Comparison of ENCODE assay signal across 9 cellular contexts in the genomic region with DNA sequence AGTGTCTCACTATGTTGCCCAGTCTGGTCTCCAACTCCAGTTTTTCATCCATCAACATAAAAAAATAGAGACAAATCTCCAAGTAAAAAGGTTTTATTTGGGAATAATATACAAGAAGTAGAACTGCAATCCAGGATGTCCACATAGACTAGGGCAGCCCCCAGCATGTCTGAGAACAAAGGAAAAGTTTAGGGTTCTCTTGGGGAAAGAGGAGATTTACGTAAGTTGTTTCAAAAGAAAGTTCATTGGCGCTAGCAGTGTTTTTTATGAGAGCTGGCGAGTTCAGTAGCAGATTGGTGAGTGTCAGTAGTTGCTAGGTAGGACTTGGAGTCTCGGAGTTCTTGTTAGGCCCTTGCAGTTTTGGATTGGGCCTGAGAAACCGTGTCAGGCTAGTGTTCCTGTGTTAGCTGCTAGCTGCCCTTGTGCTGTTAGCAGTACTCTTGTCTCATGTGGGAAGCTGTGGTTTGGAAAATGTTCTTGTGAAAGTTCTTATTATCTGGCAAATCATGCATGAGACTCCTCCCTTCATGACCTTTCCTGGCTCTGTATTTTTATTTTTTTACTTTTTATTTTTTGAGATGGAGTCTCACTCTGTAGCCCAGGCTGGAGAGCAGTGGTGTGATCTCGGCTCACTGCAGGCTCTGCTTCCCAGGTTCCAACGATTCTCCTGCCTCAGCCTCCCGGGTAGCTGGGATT. TPM values are rescaled to one million over a fixed set of nuclear protein-coding genes. Genes with fewer than 3 reads are reported as not detected.
A peak's percentile ranks its signal among the peaks of the same experiment; 100 is the strongest.
DNase-seq lines count a peak whose midpoint lies in the region; ATAC-seq, FAIRE-seq and TF ChIP-seq lines count a peak whose summit lies in the region.
"Had no signal": no experiment of that assay in that cellular context is flagged by ENCODE, and none has a peak within 500 bp of the region (broad histone marks: within the 10 kb centered on the region; RNA-seq: fewer than 3 reads in every experiment).

No MANE protein-coding gene starts in this region.

- CTCF ChIA-PET in A549 (lab: Yijun Ruan, JAX): interaction anchor here (1.0 to 1.9 kb wide), 4 partner anchors 13 to 135 kb away, joined by 3 to 5 read pairs (median 3); no protein-coding TSS in a partner anchor

- no peak for FAIRE-seq in A549 (lab: Jason Lieb, UNC)

- H3K4me2 ChIP-seq in A549: no peak overlapping the region

- no peak overlapping the region for H3K4me3 ChIP-seq in A549
- H3K4me3 ChIP-seq in epithelial cell of proximal tubule (ENCODE audit: low read depth, low read length): no peak overlapping the region
- H3K4me3 ChIP-seq in BE2C (ENCODE audit: low read depth, low read length): no peak overlapping the region

- TF ChIP-seq EP300 in A549 (IDR thresholded peaks at IDR 0.05): no peak

- ATAC-seq in A549: peak; percentile 82 to 96
- ATAC-seq in GM18519 (IDR thresholded peaks at IDR 0.05; ENCODE audit: low FRiP score, unreplicated experiment): peak; percentile 94
- ATAC-seq in HG02852 (IDR thresholded peaks at IDR 0.05; ENCODE audit: unreplicated experiment): peak; percentile 99
- peak; percentile 65 to 73 (median 66) for ATAC-seq in natural killer cell

- TF ChIP-seq CTCF in A549 (IDR thresholded peaks at IDR 0.05) (no peak), epithelial cell of proximal tubule (conservative IDR thresholded peaks at IDR 0.05; ENCODE audit: low read depth, low read length) (no peak), natural killer cell (IDR thresholded peaks at IDR 0.05) (no peak), BE2C (IDR thresholded peaks at IDR 0.05; ENCODE audit: low read depth, low read length) (no peak)

- intact Hi-C loops in natural killer cell (cut with micrococcal nuclease): no loop called here

- no peaks in the 10 kb centered on the region for H3K36me3 Mint-ChIP-seq in natural killer cell
- H3K36me3 Mint-ChIP-seq: brain had no signal

- H3K4me3 Mint-ChIP-seq in natural killer cell: no peak overlapping the region
- H3K4me3 Mint-ChIP-seq: brain had no signal

- TF ChIP-seq POLR2A in A549 (IDR thresholded peaks at IDR 0.05; ENCODE audit: low read length): no peak

- no peaks in the 10 kb centered on the region for H3K4me1 Mint-ChIP-seq in natural killer cell
- H3K4me1 Mint-ChIP-seq: brain had no signal

- H3K27ac ChIP-seq in A549: no peak overlapping the region

- TF ChIP-seq RAD21 in A549 (conservative IDR thresholded peaks at IDR 0.05 in 1 of 2, IDR thresholded peaks at IDR 0.05 in 1 of 2): no peak

- no peaks in the 10 kb centered on the region for H3K36me3 ChIP-seq in BE2C

- H3K27me3 Mint-ChIP-seq in natural killer cell (ENCODE audit: low read depth in 2 of 2): peaks cover 6 to 32% of the 10 kb centered on the region in 2 donors

- no peaks in the 10 kb centered on the region for H3K27me3 ChIP-seq in BE2C

- WGBS in A549 (ENCODE audit: missing lambda C conversion rate): 44% methylated on average over 8 of the region's 8 CpGs

- DNase-seq in A549 (ENCODE audit: low read depth in 1 of 2, low spot score in 1 of 2) (peak in 1 of 2 experiments; percentile 58), OCI-M1 (lab: John Stamatoyannopoulos, UW) (peak; percentile 76), epithelial cell of proximal tubule (ENCODE audit: low read depth) (peak; percentile 27), natural killer cell (no peak), BE2C (no peak), NCI-H1436 (lab: John Stamatoyannopoulos, UW) (no peak)

- H3K27ac Mint-ChIP-seq in natural killer cell: no peak overlapping the region
- H3K27ac Mint-ChIP-seq: brain had no signal

- no peaks in the 10 kb centered on the region for H3K9me3 Mint-ChIP-seq in natural killer cell

- H3K9me3 ChIP-seq in A549: no peaks in the 10 kb centered on the region
- no peaks in the 10 kb centered on the region for H3K9me3 ChIP-seq in BE2C

- POLR2A ChIA-PET in A549 (lab: Yijun Ruan, JAX): no interaction called here

- H3K4me1 ChIP-seq in A549 (no peaks in the 10 kb centered on the region), BE2C (no peaks in the 10 kb centered on the region)

TF ChIP-seq in A549, 52 proteins besides CTCF, POLR2A, EP300 and RAD21:
- TF ChIP-seq RFX5 (IDR thresholded peaks at IDR 0.05) (peak; percentile 98), SREBF2 (IDR thresholded peaks at IDR 0.05) (no peak)

RNA-seq across cellular contexts. Expression of a gene that starts 24.7 kb away (rescaled TPM):
- polyA plus RNA-seq in A549 (2011; rRNA removed): 0.06 and 0.08 TPM in 2 replicates
- polyA plus RNA-seq in A549 (2012; cell fraction: cytosol; rRNA removed): 0.04 TPM in 2 replicates
- polyA plus RNA-seq in A549 (2012; cell fraction: nucleus; rRNA removed): 0.02 and 0.16 TPM in 2 replicates
- polyA plus RNA-seq in A549 (2017; fragmentation: RNase III; extraction: RNeasy Plus Mini Kit Qiagen cat#74134 plus additional on column Dnase treatment): 0.04 to 0.24 TPM (median 0.15 TPM) in 3 replicates
- polyA minus RNA-seq in A549 (2011; rRNA and poly(A)+ RNA removed): 0.12 and 0.63 TPM in 2 replicates
- not detected in 2 replicates for total RNA-seq in epithelial cell of proximal tubule
- total RNA-seq in natural killer cell: not detected
- not detected for polyA plus RNA-seq in BE2C (2012; ENCODE audit: insufficient read depth, insufficient read length, low read depth)

RNA-seq across cellular contexts. Expression of a gene that starts 24.8 kb away (rescaled TPM):
- polyA plus RNA-seq in A549 (2011; rRNA removed) (0.46 and 0.53 TPM in 2 replicates), A549 (2017; fragmentation: RNase III; extraction: RNeasy Plus Mini Kit Qiagen cat#74134 plus additional on column Dnase treatment) (0.70 to 1.3 TPM (median 0.96 TPM) in 3 replicates)
- polyA plus RNA-seq in A549 (2012; cell fraction: cytosol; rRNA removed): 0.53 and 1.1 TPM in 2 replicates
- polyA plus RNA-seq in A549 (2012; cell fraction: nucleus; rRNA removed): 0.76 and 1.00 TPM in 2 replicates
- polyA minus RNA-seq in A549 (2011; rRNA and poly(A)+ RNA removed): 0.29 TPM in 1 of 2 replicates, not detected in the other
- total RNA-seq in epithelial cell of proximal tubule (not detected in 2 replicates), natural killer cell (not detected)
- 0.69 TPM for polyA plus RNA-seq in BE2C (2012; ENCODE audit: insufficient read depth, insufficient read length, low read depth)

RNA-seq across cellular contexts. Expression of a gene that starts 49.7 kb away (rescaled TPM):
- polyA plus RNA-seq in A549 (2011; rRNA removed): 1.0 and 1.5 TPM in 2 replicates
- 1.5 and 3.0 TPM in 2 replicates for polyA plus RNA-seq in A549 (2012; cell fraction: cytosol; rRNA removed)
- polyA plus RNA-seq in A549 (2012; cell fraction: nucleus; rRNA removed): 3.0 and 4.0 TPM in 2 replicates
- polyA plus RNA-seq in A549 (2017; fragmentation: RNase III; extraction: RNeasy Plus Mini Kit Qiagen cat#74134 plus additional on column Dnase treatment): 1.9 to 3.7 TPM (median 3.4 TPM) in 3 replicates
- 0.83 and 1.8 TPM in 2 replicates for polyA minus RNA-seq in A549 (2011; rRNA and poly(A)+ RNA removed)
- total RNA-seq in epithelial cell of proximal tubule: not detected in 2 replicates
- not detected for total RNA-seq in natural killer cell
- polyA plus RNA-seq in BE2C (2012; ENCODE audit: insufficient read depth, insufficient read length, low read depth): not detected

RNA-seq across cellular contexts. Expression of a gene that starts 56.7 kb away (rescaled TPM):
- polyA plus RNA-seq in A549 (2011; rRNA removed): 15.3 and 20.7 TPM in 2 replicates
- polyA plus RNA-seq in A549 (2012; cell fraction: cytosol; rRNA removed): 24.0 and 25.3 TPM in 2 replicates
- polyA plus RNA-seq in A549 (2012; cell fraction: nucleus; rRNA removed): 12.6 and 14.3 TPM in 2 replicates
- polyA plus RNA-seq in A549 (2017; fragmentation: RNase III; extraction: RNeasy Plus Mini Kit Qiagen cat#74134 plus additional on column Dnase treatment): 25.2 to 27.8 TPM (median 27.2 TPM) in 3 replicates
- polyA minus RNA-seq in A549 (2011; rRNA and poly(A)+ RNA removed): 2.7 and 3.0 TPM in 2 replicates
- total RNA-seq in epithelial cell of proximal tubule: 16.5 and 17.8 TPM in 2 replicates
- total RNA-seq in natural killer cell: 10 to 100 TPM in 2 of 3 donors, 1 to 10 TPM in 1; 9.0 to 12.8 (median 10.4) TPM
- 93.4 TPM for polyA plus RNA-seq in BE2C (2012; ENCODE audit: insufficient read depth, insufficient read length, low read depth)

Comparison
In these comparisons a context has a peak if more than half of its experiments do, and no peak if none do; other contexts are left out.
1. DNase-seq: peak in OCI-M1 (single experiment) and epithelial cell of proximal tubule (single experiment); none in natural killer cell (single experiment), BE2C (single experiment) and NCI-H1436 (single experiment).
2. Peak in every context shown above with its lines, with median percentiles within 50 percentile points of each other: ATAC-seq.